In the genomic region with DNA sequence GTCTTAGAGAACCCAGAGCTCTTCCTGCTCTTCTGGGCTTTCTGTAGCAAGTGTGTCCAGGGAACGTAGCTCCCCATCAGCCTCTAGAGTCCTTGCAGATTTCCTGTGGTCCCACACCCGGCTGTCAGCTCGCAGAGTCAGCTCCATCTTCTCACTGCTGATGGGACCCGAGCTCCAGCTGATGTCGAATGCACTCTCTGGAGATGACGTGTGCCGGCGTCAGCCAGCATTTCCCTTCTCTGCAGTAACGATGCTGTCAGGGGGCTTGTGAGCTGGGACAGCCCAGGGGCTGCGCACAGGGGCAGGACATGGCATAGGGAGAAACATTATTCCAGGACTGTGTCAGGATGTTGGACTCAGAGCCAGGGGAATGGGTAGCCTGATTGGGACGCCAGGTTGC, we compare ENCODE assay signal across 3 cellular contexts.
TF ChIP-seq lines count a peak whose summit lies in the region.

No MANE protein-coding gene starts in this region.

TF ChIP-seq in IMR-90, 13 proteins besides CTCF, POLR2A, EP300 and RAD21:
- no peak for TF ChIP-seq CEBPB (IDR thresholded peaks at IDR 0.05; ENCODE audit: low read depth, low read length)
- TF ChIP-seq MAZ (IDR thresholded peaks at IDR 0.05; ENCODE audit: borderline replicate concordance, low read depth, low read length): no peak
- no peak for TF ChIP-seq FOS (IDR thresholded peaks at IDR 0.05; ENCODE audit: low read depth, low read length)
- no peak for TF ChIP-seq SMC3 (IDR thresholded peaks at IDR 0.05; ENCODE audit: low read depth, low read length)

TF ChIP-seq in HepG2, 621 proteins besides CTCF, POLR2A, EP300 and RAD21:
- TF ChIP-seq ZNF143 (CRISPR knock-in tag; IDR thresholded peaks at IDR 0.05) (no peak), SATB2 (CRISPR knock-in tag; IDR thresholded peaks at IDR 0.05) (no peak)

TF ChIP-seq in SK-N-SH treated with all-trans-retinoic acid at 6 μM for 48 hours, 23 proteins besides CTCF, POLR2A, EP300 and RAD21:
- no peak for TF ChIP-seq ZNF8 (CRISPR knock-in tag; IDR thresholded peaks at IDR 0.05)
- TF ChIP-seq TOX (CRISPR knock-in tag; IDR thresholded peaks at IDR 0.05; ENCODE audit: borderline replicate concordance): no peak
- no peak for TF ChIP-seq ZFP30 (CRISPR knock-in tag; IDR thresholded peaks at IDR 0.05)
- TF ChIP-seq ESRRG (CRISPR knock-in tag; IDR thresholded peaks at IDR 0.05): no peak
- no peak for TF ChIP-seq ZNF70 (CRISPR knock-in tag; IDR thresholded peaks at IDR 0.05)
- no peak for TF ChIP-seq SNAI2 (CRISPR knock-in tag; IDR thresholded peaks at IDR 0.05)
- TF ChIP-seq ISL1 (CRISPR knock-in tag; IDR thresholded peaks at IDR 0.05): no peak
- TF ChIP-seq, protein P1, sequence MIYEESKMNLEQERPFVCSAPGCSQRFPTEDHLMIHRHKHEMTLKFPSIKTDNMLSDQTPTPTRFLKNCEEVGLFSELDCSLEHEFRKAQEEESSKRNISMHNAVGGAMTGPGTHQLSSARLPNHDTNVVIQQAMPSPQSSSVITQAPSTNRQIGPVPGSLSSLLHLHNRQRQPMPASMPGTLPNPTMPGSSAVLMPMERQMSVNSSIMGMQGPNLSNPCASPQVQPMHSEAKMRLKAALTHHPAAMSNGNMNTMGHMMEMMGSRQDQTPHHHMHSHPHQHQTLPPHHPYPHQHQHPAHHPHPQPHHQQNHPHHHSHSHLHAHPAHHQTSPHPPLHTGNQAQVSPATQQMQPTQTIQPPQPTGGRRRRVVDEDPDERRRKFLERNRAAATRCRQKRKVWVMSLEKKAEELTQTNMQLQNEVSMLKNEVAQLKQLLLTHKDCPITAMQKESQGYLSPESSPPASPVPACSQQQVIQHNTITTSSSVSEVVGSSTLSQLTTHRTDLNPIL (CRISPR knock-in tag; IDR thresholded peaks at IDR 0.05; ENCODE audit: low read depth): no peak
- TF ChIP-seq ZC3H10 (CRISPR knock-in tag; IDR thresholded peaks at IDR 0.05): no peak
- TF ChIP-seq ARNTL (CRISPR knock-in tag; IDR thresholded peaks at IDR 0.05; ENCODE audit: borderline replicate concordance, low read depth): no peak
- no peak for TF ChIP-seq RARB (CRISPR knock-in tag; IDR thresholded peaks at IDR 0.05)
- TF ChIP-seq PPARA (CRISPR knock-in tag; IDR thresholded peaks at IDR 0.05; ENCODE audit: borderline replicate concordance): no peak
- TF ChIP-seq CSDC2 (CRISPR knock-in tag; IDR thresholded peaks at IDR 0.05): no peak
- no peak for TF ChIP-seq ZFP3 (CRISPR knock-in tag; IDR thresholded peaks at IDR 0.05)
- no peak for TF ChIP-seq BACH2 (CRISPR knock-in tag; IDR thresholded peaks at IDR 0.05; ENCODE audit: borderline replicate concordance)
- no peak for TF ChIP-seq TCF4 (CRISPR knock-in tag; IDR thresholded peaks at IDR 0.05; ENCODE audit: borderline replicate concordance)
- TF ChIP-seq, protein P2, sequence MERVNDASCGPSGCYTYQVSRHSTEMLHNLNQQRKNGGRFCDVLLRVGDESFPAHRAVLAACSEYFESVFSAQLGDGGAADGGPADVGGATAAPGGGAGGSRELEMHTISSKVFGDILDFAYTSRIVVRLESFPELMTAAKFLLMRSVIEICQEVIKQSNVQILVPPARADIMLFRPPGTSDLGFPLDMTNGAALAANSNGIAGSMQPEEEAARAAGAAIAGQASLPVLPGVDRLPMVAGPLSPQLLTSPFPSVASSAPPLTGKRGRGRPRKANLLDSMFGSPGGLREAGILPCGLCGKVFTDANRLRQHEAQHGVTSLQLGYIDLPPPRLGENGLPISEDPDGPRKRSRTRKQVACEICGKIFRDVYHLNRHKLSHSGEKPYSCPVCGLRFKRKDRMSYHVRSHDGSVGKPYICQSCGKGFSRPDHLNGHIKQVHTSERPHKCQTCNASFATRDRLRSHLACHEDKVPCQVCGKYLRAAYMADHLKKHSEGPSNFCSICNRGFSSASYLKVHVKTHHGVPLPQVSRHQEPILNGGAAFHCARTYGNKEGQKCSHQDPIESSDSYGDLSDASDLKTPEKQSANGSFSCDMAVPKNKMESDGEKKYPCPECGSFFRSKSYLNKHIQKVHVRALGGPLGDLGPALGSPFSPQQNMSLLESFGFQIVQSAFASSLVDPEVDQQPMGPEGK (CRISPR knock-in tag; IDR thresholded peaks at IDR 0.05; ENCODE audit: borderline replicate concordance): no peak
- no peak for TF ChIP-seq OSR1 (CRISPR knock-in tag; IDR thresholded peaks at IDR 0.05)
- no peak for TF ChIP-seq GLIS3 (CRISPR knock-in tag; IDR thresholded peaks at IDR 0.05)
- TF ChIP-seq ZNF565 (CRISPR knock-in tag; conservative IDR thresholded peaks at IDR 0.05; ENCODE audit: low read depth): no peak
TF ChIP-seq in SK-N-SH treated with all-trans-retinoic acid at 6 μM for 48 hours: peak in this region for 0.
